In genomic region chr10:133393401-133394063, GRCh38 we compare ENCODE assay signal across 8 cellular contexts. TPM values are rescaled to one million over a fixed set of nuclear protein-coding genes. Genes with fewer than 3 reads are reported as not detected.
DNase-seq lines count a peak whose midpoint lies in the region; ATAC-seq and TF ChIP-seq lines count a peak whose summit lies in the region.

No MANE protein-coding gene starts in this region.

- no peaks in the 10 kb centered on the region for H3K27me3 Mint-ChIP-seq in central memory CD8-positive, alpha-beta T cell
- peaks cover 0 to 2% (median 0%) of the 10 kb centered on the region in 5 donors for H3K27me3 Mint-ChIP-seq in naive thymus-derived CD4-positive, alpha-beta T cell

- POLR2A ChIA-PET in naive thymus-derived CD4-positive, alpha-beta T cell (lab: Charles Lee) = interaction anchor here (0.6 to 1.3 kb wide), 2 partner anchors 15 to 116 kb away, joined by 3 to 4 read pairs; partner anchors contain the start of gene PAOX

- intact Hi-C loops in naive thymus-derived CD4-positive, alpha-beta T cell (cut with micrococcal nuclease) = loop anchor here (1.0 to 5.0 kb wide), 14 partner anchors 14 to 1061 kb away; partner anchors contain the start of genes ECHS1 (in 2 of the 2), FUOM (in 2 of the 2), CALY (in 1 of the 2) and INPP5A (in 1 of the 2)

- no peak for DNase-seq in AG10803 (ENCODE audit: low read depth)
- DNase-seq in Jurkat, Clone E6-1 (ENCODE audit: low read depth, low spot score) = no peak
- no peak for DNase-seq in central memory CD8-positive, alpha-beta T cell (ENCODE audit: low spot score in 2 of 2)
- peak in 1 of 9 donors; percentile 5 for DNase-seq in naive thymus-derived CD4-positive, alpha-beta T cell
- no peak for DNase-seq in NCI-H526 treated with DMSO at 0.1 percent for 48 hours (lab: John Stamatoyannopoulos, UW)
- DNase-seq in glomerular visceral epithelial cell (ENCODE audit: extremely low spot score) = no peak
- no peak for DNase-seq in NCI-H146 (lab: John Stamatoyannopoulos, UW)

- H3K27ac Mint-ChIP-seq in central memory CD8-positive, alpha-beta T cell (ENCODE audit: low read depth) = no peak overlapping the region
- peak overlapping the region; percentile 10 to 96 (median 60) for H3K27ac Mint-ChIP-seq in naive thymus-derived CD4-positive, alpha-beta T cell

- no peak for ATAC-seq in central memory CD8-positive, alpha-beta T cell (replicated peaks; ENCODE audit: extremely low read depth, poor library complexity, severe bottlenecking)
- ATAC-seq in naive thymus-derived CD4-positive, alpha-beta T cell = no peak
- ATAC-seq in GM19463 (IDR thresholded peaks at IDR 0.05; ENCODE audit: unreplicated experiment) = no peak

- peaks cover 0 to 26% (median 0%) of the 10 kb centered on the region in 3 experiments for H3K36me3 ChIP-seq in naive thymus-derived CD4-positive, alpha-beta T cell (ENCODE audit: control insufficient read depth in 2 of 3, insufficient read depth in 3 of 3, low read length in 3 of 3)

- no peak for TF ChIP-seq CTCF in AG10803 (conservative IDR thresholded peaks at IDR 0.05; ENCODE audit: low read length)

- peaks cover 25% of the 10 kb centered on the region for H3K36me3 Mint-ChIP-seq in central memory CD8-positive, alpha-beta T cell (ENCODE audit: insufficient read depth)
- H3K36me3 Mint-ChIP-seq in naive thymus-derived CD4-positive, alpha-beta T cell = peaks cover 0 to 13% (median 4%) of the 10 kb centered on the region in 5 donors

- H3K4me3 Mint-ChIP-seq in central memory CD8-positive, alpha-beta T cell = peak overlapping the region; percentile 88
- H3K4me3 Mint-ChIP-seq in naive thymus-derived CD4-positive, alpha-beta T cell = peak overlapping the region; percentile 83 to 98 (median 92)

- H3K9me3 ChIP-seq in naive thymus-derived CD4-positive, alpha-beta T cell (ENCODE audit: control insufficient read depth in 2 of 3, low read length in 3 of 3) = no peaks in the 10 kb centered on the region

- peak overlapping the region; percentile 45 for H3K4me3 ChIP-seq in AG10803 (ENCODE audit: low read length)
- peak overlapping the region; percentile 42 for H3K4me3 ChIP-seq in Jurkat, Clone E6-1 (ENCODE audit: low read length)
- H3K4me3 ChIP-seq in naive thymus-derived CD4-positive, alpha-beta T cell (ENCODE audit: low read length) = peak overlapping the region; percentile 72

- H3K27ac ChIP-seq in naive thymus-derived CD4-positive, alpha-beta T cell (ENCODE audit: low read depth, low read length) = peak overlapping the region; percentile 81

- H3K4me1 Mint-ChIP-seq in central memory CD8-positive, alpha-beta T cell = peaks cover 52% of the 10 kb centered on the region
- H3K4me1 Mint-ChIP-seq in naive thymus-derived CD4-positive, alpha-beta T cell = peaks cover 25 to 54% (median 45%) of the 10 kb centered on the region in 7 donors

- CTCF ChIA-PET in naive thymus-derived CD4-positive, alpha-beta T cell (lab: Charles Lee) = no interaction called here

- H3K4me1 ChIP-seq in naive thymus-derived CD4-positive, alpha-beta T cell (ENCODE audit: control insufficient read depth in 2 of 2, insufficient read depth in 2 of 2, low read length in 2 of 2) = peaks cover 36 to 37% of the 10 kb centered on the region in 2 donors

- no peaks in the 10 kb centered on the region for H3K9me3 Mint-ChIP-seq in central memory CD8-positive, alpha-beta T cell
- H3K9me3 Mint-ChIP-seq in naive thymus-derived CD4-positive, alpha-beta T cell = no peaks in the 10 kb centered on the region

- H3K27me3 ChIP-seq in naive thymus-derived CD4-positive, alpha-beta T cell (ENCODE audit: control insufficient read depth in 2 of 2, insufficient read depth in 2 of 2, low read length in 2 of 2) = no peaks in the 10 kb centered on the region

RNA-seq across cellular contexts. Expression of gene MTG1, which starts 0.4 kb away (rescaled TPM):
- polyA plus RNA-seq in Jurkat, Clone E6-1 (2012; ENCODE audit: insufficient read depth, insufficient read length) = 62.4 TPM
- total RNA-seq in naive thymus-derived CD4-positive, alpha-beta T cell = 10 to 100 TPM; 51.0 to 67.1 (median 57.2) TPM
- polyA plus RNA-seq in naive thymus-derived CD4-positive, alpha-beta T cell = 10 to 100 TPM; 25.6 to 40.7 TPM

RNA-seq across cellular contexts. Expression of gene PAOX, which starts 14.5 kb away (rescaled TPM):
- not detected for polyA plus RNA-seq in Jurkat, Clone E6-1 (2012; ENCODE audit: insufficient read depth, insufficient read length)
- 1 to 10 TPM; 1.6 to 9.8 (median 7.7) TPM for total RNA-seq in naive thymus-derived CD4-positive, alpha-beta T cell
- polyA plus RNA-seq in naive thymus-derived CD4-positive, alpha-beta T cell = 1 to 10 TPM; 6.1 to 8.7 TPM

RNA-seq across cellular contexts. Expression of gene ECHS1, which starts 20.4 kb away (rescaled TPM):
- polyA plus RNA-seq in Jurkat, Clone E6-1 (2012; ENCODE audit: insufficient read depth, insufficient read length) = 63.3 TPM
- total RNA-seq in naive thymus-derived CD4-positive, alpha-beta T cell = 10 to 100 TPM; 17.5 to 39.8 (median 28.9) TPM
- 100 to 1,000 TPM in 1 of 2 donors, 10 to 100 TPM in 1; 81.9 to 104 TPM for polyA plus RNA-seq in naive thymus-derived CD4-positive, alpha-beta T cell

RNA-seq across cellular contexts. Expression of gene SPRN, which starts 30.9 kb away (rescaled TPM):
- polyA plus RNA-seq in Jurkat, Clone E6-1 (2012; ENCODE audit: insufficient read depth, insufficient read length) = 2.3 TPM
- not detected for total RNA-seq in naive thymus-derived CD4-positive, alpha-beta T cell
- polyA plus RNA-seq in naive thymus-derived CD4-positive, alpha-beta T cell = under 1 TPM; 0.10 to 0.34 TPM

RNA-seq across cellular contexts. Expression of gene FUOM, which starts 35.7 kb away (rescaled TPM):
- polyA plus RNA-seq in Jurkat, Clone E6-1 (2012; ENCODE audit: insufficient read depth, insufficient read length) = 23.8 TPM
- 10 to 100 TPM; 11.2 to 24.6 (median 16.9) TPM for total RNA-seq in naive thymus-derived CD4-positive, alpha-beta T cell
- 10 to 100 TPM; 21.9 to 22.9 TPM for polyA plus RNA-seq in naive thymus-derived CD4-positive, alpha-beta T cell
